8 cellular contexts compared by ENCODE assay signal in the genomic region with DNA sequence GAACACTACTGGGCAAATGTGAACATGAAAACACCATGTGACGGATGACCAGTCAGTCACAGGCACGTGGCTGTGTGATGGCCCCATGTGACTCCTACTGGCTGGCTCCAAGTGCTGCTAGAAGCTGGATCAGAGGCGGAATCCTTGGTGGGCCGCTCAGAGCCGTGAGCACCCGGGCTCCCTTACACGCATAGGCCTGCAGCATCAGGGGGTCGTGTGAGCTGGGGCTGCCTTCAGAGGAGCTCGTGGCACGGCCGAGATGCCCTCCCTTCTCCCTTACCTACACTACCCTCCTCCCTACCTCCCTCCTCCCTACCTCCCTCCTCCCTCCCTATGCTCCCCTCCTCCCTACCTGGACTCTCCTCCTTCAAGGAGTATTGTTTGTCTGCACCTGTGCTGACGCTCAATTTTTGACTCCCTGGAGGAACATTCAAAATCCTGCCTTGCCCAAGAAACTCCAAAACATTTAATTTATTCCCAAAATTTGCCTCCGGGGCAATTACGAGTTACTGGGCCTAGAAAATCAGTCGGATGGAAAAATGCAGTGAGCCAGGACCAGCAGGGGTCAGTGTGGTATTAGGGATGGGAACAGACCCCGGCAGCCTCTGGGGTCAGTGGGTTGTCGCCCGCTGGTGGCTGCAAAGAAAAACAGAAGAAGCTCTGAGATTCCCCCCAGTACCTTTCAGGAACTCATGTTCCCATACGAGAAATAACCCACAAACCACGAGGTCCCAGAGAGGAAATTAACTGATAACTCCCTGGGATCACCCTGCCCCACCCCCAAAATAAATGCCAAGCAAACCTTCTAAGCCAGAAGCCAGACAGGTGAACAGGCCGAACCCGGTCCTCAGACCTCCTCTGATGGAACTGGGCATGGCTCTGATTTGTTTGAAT.
A peak's percentile ranks its signal among the peaks of the same experiment; 100 is the strongest.
DNase-seq lines count a peak whose midpoint lies in the region; ATAC-seq and TF ChIP-seq lines count a peak whose summit lies in the region.

No MANE protein-coding gene starts in this region.

- intact Hi-C loops in IMR-90 (cut with micrococcal nuclease) (loop anchor here (1.0 to 10.0 kb wide), 4 partner anchors 104 to 404 kb away; a partner anchor contains a TSS), OCI-LY7 (cut with micrococcal nuclease; ENCODE audit: unreplicated experiment) (loop anchor here (1.0 kb wide), 2 partner anchors 175 to 324 kb away; no protein-coding TSS in a partner anchor), thyroid gland (cut with DNase I) (loop anchor here (10.0 kb wide), 2 partner anchors 104 to 324 kb away; a partner anchor contains a TSS)

- H4K20me1 ChIP-seq in IMR-90 (ENCODE audit: insufficient read depth, low read length) (no peaks in the 10 kb centered on the region), OCI-LY7 (ENCODE audit: insufficient read depth, low read length) (no peaks in the 10 kb centered on the region)

- WGBS in IMR-90 (ENCODE audit: extremely low coverage in 2 of 2, insufficient read length in 1 of 2), 2 experiments: 21% methylated on average over 5 of the region's 22 CpGs; no CpG with 5 or more reads in 1 of the 2 experiments
- no CpG with 5 or more reads among the region's 22 CpGs for WGBS in neuronal stem cell (ENCODE audit: extremely low coverage in 2 of 2, insufficient read length in 2 of 2, insufficient replicate concordance in 1 of 2), 2 donors
- 27 to 29% methylated on average over 22 of the region's 22 CpGs for whole genome bisulfite sequencing in thyroid gland, 2 donors

- H2BK20ac ChIP-seq in IMR-90 (ENCODE audit: low read depth, low read length): peak overlapping the region; percentile 96

- H2AK5ac ChIP-seq in IMR-90 (ENCODE audit: low read depth, low read length) (peak overlapping the region; percentile 89), neuronal stem cell (ENCODE audit: low read depth, low read length) (no peak overlapping the region)

- no peak overlapping the region for H3K4me2 ChIP-seq in IMR-90 (ENCODE audit: low read depth, low read length)
- no peak overlapping the region for H3K4me2 ChIP-seq in OCI-LY7 (ENCODE audit: low read length)
- H3K4me2 ChIP-seq in neuronal stem cell (ENCODE audit: insufficient read depth, low read length, poor library complexity, severe bottlenecking): no peak overlapping the region

- H3K36me3 ChIP-seq in IMR-90 (ENCODE audit: control insufficient read depth, insufficient read depth, low read length): no peaks in the 10 kb centered on the region
- no peaks in the 10 kb centered on the region for H3K36me3 ChIP-seq in OCI-LY7 (ENCODE audit: insufficient read depth, low read length)
- no peaks in the 10 kb centered on the region for H3K36me3 ChIP-seq in neuronal stem cell (replicated peaks in 1 of 2; ENCODE audit: control insufficient read depth in 2 of 2, insufficient read depth in 2 of 2, low read length in 2 of 2)
- H3K36me3 ChIP-seq in thyroid gland: no peaks in the 10 kb centered on the region

- DNase-seq in DMS 273 treated with DMSO at 0.1 percent for 48 hours (lab: John Stamatoyannopoulos, UW): peak; percentile 45
- DNase-seq in IMR-90: peak; percentile 83
- peak; percentile 62 for DNase-seq in OCI-LY7 (ENCODE audit: low spot score)
- DNase-seq in activated T-cell treated with anti-CD3 and anti-CD28 coated beads for 48 hours (ENCODE audit: low read depth): peak; percentile 59
- DNase-seq in fibroblast of gingiva (ENCODE audit: low read depth): peak; percentile 69
- DNase-seq in neuronal stem cell (ENCODE audit: low spot score): peak; percentile 78
- DNase-seq in thyroid gland: peak; percentile 84 to 89

- peak overlapping the region; percentile 17; the same call in 1 of the 2 replicates for H3K18ac ChIP-seq in IMR-90 (ENCODE audit: low read depth, low read length)
- H3K18ac ChIP-seq in neuronal stem cell (ENCODE audit: low read length): no peak overlapping the region

- H3K9ac ChIP-seq in IMR-90 (ENCODE audit: low read depth, low read length) (no peak overlapping the region), neuronal stem cell (ENCODE audit: low read depth, low read length, poor library complexity) (no peak overlapping the region)

- peak overlapping the region; percentile 81 for H2AK9ac ChIP-seq in IMR-90 (replicated peaks; ENCODE audit: low read depth, low read length, poor library complexity)

- H2BK5ac ChIP-seq in IMR-90 (ENCODE audit: low read depth, low read length, poor library complexity, severe bottlenecking) (peak overlapping the region; percentile 38), neuronal stem cell (ENCODE audit: low read length) (no peak overlapping the region)

- CTCF ChIA-PET in IMR-90 (lab: Yijun Ruan, JAX): interaction anchor here (0.5 to 6.8 kb wide), 26 partner anchors 17 to 413 kb away, joined by 3 to 55 read pairs (median 4); a partner anchor contains a TSS
- CTCF ChIA-PET in OCI-LY7 (lab: Charles Lee; ENCODE audit: unreplicated experiment): interaction anchor here (0.6 to 1.0 kb wide), 2 partner anchors 10 to 176 kb away, joined by 3 to 4 read pairs; no protein-coding TSS in a partner anchor

- H3K79me2 ChIP-seq in OCI-LY7 (ENCODE audit: insufficient read depth, low read depth, low read length): no peaks in the 10 kb centered on the region

- H3K79me1 ChIP-seq in IMR-90 (ENCODE audit: low read depth in 1 of 2, low read length in 2 of 2) (peaks cover 0 to 26% of the 10 kb centered on the region in 2 experiments; a peak in 2 of 4 replicates), neuronal stem cell (ENCODE audit: low read depth, low read length) (no peaks in the 10 kb centered on the region)

- H3K27ac ChIP-seq in IMR-90 (ENCODE audit: insufficient read depth, low read length) (peak overlapping the region; percentile 60), OCI-LY7 (ENCODE audit: low read depth, low read length, poor library complexity, severe bottlenecking) (no peak overlapping the region), neuronal stem cell (replicated peaks; ENCODE audit: low read length) (no peak overlapping the region), thyroid gland (no peak overlapping the region)

- no peaks in the 10 kb centered on the region for H3K27me3 ChIP-seq in IMR-90 (ENCODE audit: control insufficient read depth, insufficient read depth, low read length)
- H3K27me3 ChIP-seq in neuronal stem cell (ENCODE audit: control insufficient read depth in 3 of 3, insufficient read depth in 3 of 3, low read depth in 1 of 3, low read length in 3 of 3): no peaks in the 10 kb centered on the region
- no peaks in the 10 kb centered on the region for H3K27me3 ChIP-seq in thyroid gland

- peak overlapping the region; percentile 89 for H4K91ac ChIP-seq in IMR-90 (ENCODE audit: insufficient read depth, low read depth, low read length)
- H4K91ac ChIP-seq in neuronal stem cell (ENCODE audit: low read depth, low read length, poor library complexity): no peak overlapping the region

- peaks cover 20% of the 10 kb centered on the region for H3K9me1 ChIP-seq in IMR-90 (ENCODE audit: insufficient read depth, low read length)

- peak overlapping the region; percentile 95 for H2BK120ac ChIP-seq in IMR-90 (ENCODE audit: low read depth, low read length)
- H2BK120ac ChIP-seq in neuronal stem cell (ENCODE audit: low read depth, low read length): no peak overlapping the region

- peak overlapping the region; percentile 44 for H4K5ac ChIP-seq in IMR-90 (ENCODE audit: low read depth, low read length)

- no TSS peak for BruUV-seq in IMR-90 (replicated peaks; lab: Mats Ljungman, UMichigan)
- BruUV-seq in OCI-LY7 (replicated peaks; lab: Mats Ljungman, UMichigan): no TSS peak

- TF ChIP-seq POLR2A in IMR-90 (IDR thresholded peaks at IDR 0.05; ENCODE audit: low read depth, low read length) (peak; percentile 76), thyroid gland (IDR thresholded peaks at IDR 0.05) (no peak)

- peak overlapping the region; percentile 64; the same call in 1 of the 2 replicates for H3K14ac ChIP-seq in IMR-90 (replicated peaks; ENCODE audit: low read depth, low read length)
- H3K14ac ChIP-seq in neuronal stem cell (ENCODE audit: low read length): no peak overlapping the region

- H3K56ac ChIP-seq in IMR-90 (ENCODE audit: extremely low read depth, insufficient read depth, low read length): peak overlapping the region; percentile 32

- H4K8ac ChIP-seq in IMR-90 (ENCODE audit: low read depth in 2 of 2, low read length in 2 of 2) (peak overlapping the region; percentile 46 to 67), neuronal stem cell (ENCODE audit: low read depth, low read length) (no peak overlapping the region)

- H2BK15ac ChIP-seq in IMR-90 (ENCODE audit: low read depth, low read length): peak overlapping the region; percentile 69; the same call in 2 of the 3 replicates
- H2BK15ac ChIP-seq in neuronal stem cell (ENCODE audit: low read length): no peak overlapping the region

- H3K23ac ChIP-seq in IMR-90 (ENCODE audit: low read depth, low read length) (0 out of 2 replicates have a peak overlapping the region, but pooled peaks have one; percentile 10), neuronal stem cell (ENCODE audit: low read depth, low read length, poor library complexity) (no peak overlapping the region)

- no peaks in the 10 kb centered on the region for H3K9me3 ChIP-seq in IMR-90 (ENCODE audit: control insufficient read depth, insufficient read depth, low read length)
- H3K9me3 ChIP-seq in OCI-LY7 (ENCODE audit: low read length): no peaks in the 10 kb centered on the region
- no peaks in the 10 kb centered on the region for H3K9me3 ChIP-seq in neuronal stem cell (replicated peaks in 1 of 2; ENCODE audit: control insufficient read depth in 2 of 2, insufficient read depth in 1 of 2, low read depth in 1 of 2, low read length in 2 of 2)
- H3K9me3 ChIP-seq in thyroid gland: no peaks in the 10 kb centered on the region

- POLR2A ChIA-PET in IMR-90 (lab: Charles Lee; ENCODE audit: unreplicated experiment): interaction anchor here (0.5 kb wide), 1 partner anchor 171 kb away, joined by 5 read pairs; no protein-coding TSS in a partner anchor
- POLR2A ChIA-PET in OCI-LY7 (lab: Charles Lee): interaction anchor here (0.8 kb wide), 1 partner anchor 24 kb away, joined by 4 read pairs; no protein-coding TSS in a partner anchor

- ATAC-seq in IMR-90 (ENCODE audit: low read depth): peak; percentile 28
- no peak for ATAC-seq in HG02852 (IDR thresholded peaks at IDR 0.05; ENCODE audit: unreplicated experiment)

- no peak overlapping the region for H2BK12ac ChIP-seq in neuronal stem cell (ENCODE audit: low read length)

- in situ Hi-C loops in IMR-90 (cut with MboI; ENCODE audit: low sequenced_read_pairs): loop anchor here (5.0 kb wide), 1 partner anchor 172 kb away; no protein-coding TSS in a partner anchor

- dilution Hi-C loops in IMR-90 (cut with HindIII; ENCODE audit: low sequenced_read_pairs, unreplicated experiment): no loop called here

- peak; percentile 100 for TF ChIP-seq RAD21 in IMR-90 (IDR thresholded peaks at IDR 0.05; ENCODE audit: low read length)

- TF ChIP-seq CTCF in IMR-90 (conservative IDR thresholded peaks at IDR 0.05; ENCODE audit: low read depth, low read length): peak; percentile 99
- TF ChIP-seq CTCF in OCI-LY7 (conservative IDR thresholded peaks at IDR 0.05; ENCODE audit: low read length): peak; percentile 96
- TF ChIP-seq CTCF in thyroid gland (IDR thresholded peaks at IDR 0.05): peak; percentile 68 to 98 (median 90)

- H3K4me1 ChIP-seq in IMR-90 (ENCODE audit: control insufficient read depth, insufficient read depth, low read length) (peaks cover 21% of the 10 kb centered on the region), OCI-LY7 (ENCODE audit: insufficient read depth, low read length, poor library complexity, severe bottlenecking) (no peaks in the 10 kb centered on the region), neuronal stem cell (ENCODE audit: control insufficient read depth in 2 of 2, insufficient read depth in 1 of 2, low read depth in 1 of 2, low read length in 2 of 2) (peaks cover 3 to 4% of the 10 kb centered on the region in 2 donors), thyroid gland (peaks cover 10 to 15% of the 10 kb centered on the region in 2 donors)

- peak overlapping the region; percentile 69 for H2AFZ ChIP-seq in IMR-90 (replicated peaks; ENCODE audit: low read length, poor library complexity)
- no peak overlapping the region for H2AFZ ChIP-seq in OCI-LY7 (ENCODE audit: low read length)
- H2AFZ ChIP-seq in neuronal stem cell (ENCODE audit: low read length): peak overlapping the region; percentile 59

- no peaks in the 10 kb centered on the region for H3K9me2 ChIP-seq in OCI-LY7 (ENCODE audit: insufficient read depth, low read length)

- H3K4ac ChIP-seq in IMR-90 (ENCODE audit: low read depth, low read length) (peak overlapping the region; percentile 96), neuronal stem cell (ENCODE audit: low read length) (no peak overlapping the region)

- H3K4me3 ChIP-seq in IMR-90 (ENCODE audit: insufficient read depth, low read depth, low read length): no peak overlapping the region
- no peak overlapping the region for H3K4me3 ChIP-seq in OCI-LY7 (ENCODE audit: low read depth, low read length, poor library complexity, severe bottlenecking)
- no peak overlapping the region for H3K4me3 ChIP-seq in neuronal stem cell (ENCODE audit: low read length in 2 of 2)
- H3K4me3 ChIP-seq in thyroid gland (replicated peaks in 1 of 3): no peak overlapping the region
